Comparison of ENCODE assay signal across 9 cellular contexts in genomic region chr18:67514901-67515540, GRCh38. TPM values are rescaled to one million over a fixed set of nuclear protein-coding genes. Genes with fewer than 3 reads are reported as not detected.
A peak's percentile ranks its signal among the peaks of the same experiment; 100 is the strongest.
DNase-seq lines count a peak whose midpoint lies in the region; ATAC-seq and TF ChIP-seq lines count a peak whose summit lies in the region.
"Had no signal": no experiment of that assay in that cellular context is flagged by ENCODE, and none has a peak within 500 bp of the region (broad histone marks: within the 10 kb centered on the region; RNA-seq: fewer than 3 reads in every experiment).

No MANE protein-coding gene starts in this region.

- WGBS in hepatocyte (ENCODE audit: low lambda C conversion rate, missing lambda C conversion rate): 47% methylated on average over 6 of the region's 6 CpGs

- H3K79me2 ChIP-seq in hepatocyte: peaks cover 24% of the 10 kb centered on the region

- no peak for DNase-seq in T-helper 1 cell
- DNase-seq in activated CD8-positive, alpha-beta T cell treated with anti-CD3 and anti-CD28 coated beads for 36 hours: no peak
- no peak for DNase-seq in hepatocyte (ENCODE audit: low spot score)
- no peak for DNase-seq in AML-193 (lab: John Stamatoyannopoulos, UW)
- no peak for DNase-seq in HuH-7.5 (ENCODE audit: low spot score)
- no peak for DNase-seq in COLO668 (lab: John Stamatoyannopoulos, UW; ENCODE audit: unreplicated experiment)
- DNase-seq: foreskin melanocyte had no signal

- H3K36me3 ChIP-seq in hepatocyte (replicated peaks; ENCODE audit: insufficient read depth, low read depth): no peaks in the 10 kb centered on the region

- intact Hi-C loops in activated CD8-positive, alpha-beta T cell treated with anti-CD3 and anti-CD28 coated beads for 36 hours (cut with micrococcal nuclease): loop anchor here (10.0 kb wide), 1 partner anchor 300 kb away; no protein-coding TSS in a partner anchor

- peaks cover 16% of the 10 kb centered on the region for H3K4me1 Mint-ChIP-seq in T-helper 1 cell treated with Interleukin-12 subunit alpha and Interleukin-12 subunit beta and Interleukin-4 antibody, amounts not matched to agents 30 μg/mL and 1 μg/mL, for 36 hours (ENCODE audit: low read depth)
- H3K4me1 Mint-ChIP-seq in activated CD8-positive, alpha-beta T cell treated with anti-CD3 and anti-CD28 coated beads for 36 hours (ENCODE audit: low read depth): peaks cover 13% of the 10 kb centered on the region

- H3K27ac ChIP-seq in hepatocyte (no peak overlapping the region), skin epidermis (peak overlapping the region in 1 of 21 experiments; percentile 83)

- no peaks in the 10 kb centered on the region for H3K9me2 ChIP-seq in hepatocyte (replicated peaks; ENCODE audit: insufficient read depth)

- H3K27ac Mint-ChIP-seq in T-helper 1 cell treated with Interleukin-12 subunit alpha and Interleukin-12 subunit beta and Interleukin-4 antibody, amounts not matched to agents 30 μg/mL and 1 μg/mL, for 36 hours: no peak overlapping the region
- no peak overlapping the region for H3K27ac Mint-ChIP-seq in activated CD8-positive, alpha-beta T cell treated with anti-CD3 and anti-CD28 coated beads for 36 hours

- CTCF ChIA-PET in activated CD8-positive, alpha-beta T cell treated with anti-CD3 and anti-CD28 coated beads for 36 hours (lab: Charles Lee): interaction anchor here (0.9 to 1.7 kb wide), 2 partner anchors 75 to 300 kb away, joined by 3 read pairs; no protein-coding TSS in a partner anchor

- no peaks in the 10 kb centered on the region for H4K20me1 ChIP-seq in hepatocyte (ENCODE audit: insufficient read depth, poor library complexity, severe bottlenecking)

- no peaks in the 10 kb centered on the region for H3K9me3 ChIP-seq in hepatocyte (ENCODE audit: low read depth)

- H2AFZ ChIP-seq in hepatocyte: peak overlapping the region; percentile 63

- ATAC-seq in activated CD8-positive, alpha-beta T cell treated with anti-CD3 and anti-CD28 coated beads for 36 hours: no peak

- POLR2A ChIA-PET in activated CD8-positive, alpha-beta T cell treated with anti-CD3 and anti-CD28 coated beads for 36 hours (lab: Charles Lee): no interaction called here

- no peaks in the 10 kb centered on the region for H3K9me3 Mint-ChIP-seq in T-helper 1 cell treated with Interleukin-12 subunit alpha and Interleukin-12 subunit beta and Interleukin-4 antibody, amounts not matched to agents 30 μg/mL and 1 μg/mL, for 36 hours
- no peaks in the 10 kb centered on the region for H3K9me3 Mint-ChIP-seq in activated CD8-positive, alpha-beta T cell treated with anti-CD3 and anti-CD28 coated beads for 36 hours

- peak overlapping the region; percentile 76 for H3K4me3 Mint-ChIP-seq in T-helper 1 cell treated with Interleukin-12 subunit alpha and Interleukin-12 subunit beta and Interleukin-4 antibody, amounts not matched to agents 30 μg/mL and 1 μg/mL, for 36 hours
- H3K4me3 Mint-ChIP-seq in activated CD8-positive, alpha-beta T cell treated with anti-CD3 and anti-CD28 coated beads for 36 hours: peak overlapping the region; percentile 92

- H3K27me3 Mint-ChIP-seq in T-helper 1 cell treated with Interleukin-12 subunit alpha and Interleukin-12 subunit beta and Interleukin-4 antibody, amounts not matched to agents 30 μg/mL and 1 μg/mL, for 36 hours (ENCODE audit: low read depth): peaks cover 57% of the 10 kb centered on the region
- peaks cover 7% of the 10 kb centered on the region for H3K27me3 Mint-ChIP-seq in activated CD8-positive, alpha-beta T cell treated with anti-CD3 and anti-CD28 coated beads for 36 hours

- H3K4me2 ChIP-seq in hepatocyte: peak overlapping the region; percentile 83

- H3K27me3 ChIP-seq in hepatocyte: no peaks in the 10 kb centered on the region

- peaks cover 15% of the 10 kb centered on the region for H3K4me1 ChIP-seq in hepatocyte (ENCODE audit: insufficient read depth)

- no peak for TF ChIP-seq CTCF in activated CD8-positive, alpha-beta T cell treated with anti-CD3 and anti-CD28 coated beads for 36 hours (IDR thresholded peaks at IDR 0.05)
- no peak for TF ChIP-seq CTCF in hepatocyte (IDR thresholded peaks at IDR 0.05; ENCODE audit: poor library complexity)

- no peaks in the 10 kb centered on the region for H3K36me3 Mint-ChIP-seq in T-helper 1 cell treated with Interleukin-12 subunit alpha and Interleukin-12 subunit beta and Interleukin-4 antibody, amounts not matched to agents 30 μg/mL and 1 μg/mL, for 36 hours (ENCODE audit: low read depth)
- no peaks in the 10 kb centered on the region for H3K36me3 Mint-ChIP-seq in activated CD8-positive, alpha-beta T cell treated with anti-CD3 and anti-CD28 coated beads for 36 hours (ENCODE audit: low read depth)

- H3K4me3 ChIP-seq in hepatocyte (peak overlapping the region; percentile 66), skin epidermis (peak overlapping the region in 5 of 7 experiments; percentile 57 to 91 (median 76))

RNA-seq across cellular contexts. Expression of gene DSEL, which starts 1.5 kb away (rescaled TPM):
- under 1 TPM; 0.09 to 0.13 TPM for total RNA-seq in activated CD8-positive, alpha-beta T cell treated with anti-CD3 and anti-CD28 coated beads for 36 hours
- total RNA-seq in hepatocyte: 15.7 and 18.9 TPM in 2 replicates
- 3.3 and 4.0 TPM in 2 replicates for polyA plus RNA-seq in hepatocyte

Comparison
In these comparisons a context has a peak if more than half of its experiments do, and no peak if none do; other contexts are left out.
1. RNA of gene DSEL, which starts 1.5 kb away (total RNA-seq): 15.7 to 18.9 TPM in hepatocyte; 0.09 to 0.13 TPM in activated CD8-positive, alpha-beta T cell treated with anti-CD3 and anti-CD28 coated beads for 36 hours; every median in the first group is over 10 times any median in the second.